1 cellular context compared by ENCODE assay signal in genomic region chr1:40665335-40666171, GRCh38.
TF ChIP-seq lines count a peak whose summit lies in the region.

RIMS3 (minus strand) TSS chr1:40665682; CDS start chr1:40641925, 23,757 bp downstream.

TF ChIP-seq in GM12878, 131 proteins besides CTCF, POLR2A, EP300 and RAD21 (continued from another document):
- TF ChIP-seq NR2F1 (conservative IDR thresholded peaks at IDR 0.05), result 0 out of 2 replicates have a peak, but pooled peaks have one; percentile 9
- no peak for TF ChIP-seq FOXK2 (IDR thresholded peaks at IDR 0.05)
- peak; percentile 17; the same call in 1 of the 2 replicates for TF ChIP-seq SMARCA5 (IDR thresholded peaks at IDR 0.05)
- TF ChIP-seq SMC3 (IDR thresholded peaks at IDR 0.05; ENCODE audit: borderline replicate concordance, low read length), result 0 out of 2 replicates have a peak, but pooled peaks have one; percentile 8
- TF ChIP-seq E4F1 (IDR thresholded peaks at IDR 0.05; ENCODE audit: borderline replicate concordance, partially characterized antibody), result no peak
- no peak for TF ChIP-seq WRNIP1 (IDR thresholded peaks at IDR 0.05; ENCODE audit: borderline replicate concordance, low read depth, low read length)
- no peak for TF ChIP-seq ZNF207 (IDR thresholded peaks at IDR 0.05; ENCODE audit: borderline replicate concordance)
- peak; percentile 42; the same call in 1 of the 2 replicates for TF ChIP-seq DPF2 (IDR thresholded peaks at IDR 0.05)
- no peak for TF ChIP-seq CREB1 (IDR thresholded peaks at IDR 0.05; ENCODE audit: low read depth)
- TF ChIP-seq IKZF1 (conservative IDR thresholded peaks at IDR 0.05), result peak; percentile 38; the same call in 1 of the 2 replicates
- TF ChIP-seq LARP7 (IDR thresholded peaks at IDR 0.05), result peak; percentile 63
- peak; percentile 59; the same call in 1 of the 2 replicates for TF ChIP-seq NKRF (conservative IDR thresholded peaks at IDR 0.05)
- TF ChIP-seq ZBTB4 (CRISPR knock-in tag; IDR thresholded peaks at IDR 0.05), result no peak
- no peak for TF ChIP-seq ZNF592 (IDR thresholded peaks at IDR 0.05)
- TF ChIP-seq NBN (IDR thresholded peaks at IDR 0.05), result peak; percentile 62; the same call in 1 of the 2 replicates
- no peak for TF ChIP-seq NRF1 (conservative IDR thresholded peaks at IDR 0.05; ENCODE audit: low read depth, low read length)
- no peak for TF ChIP-seq ZSCAN29 (IDR thresholded peaks at IDR 0.05)
- TF ChIP-seq ZBTB33 (IDR thresholded peaks at IDR 0.05), result no peak
- no peak for TF ChIP-seq SMAD5 (IDR thresholded peaks at IDR 0.05; ENCODE audit: low read depth)
- TF ChIP-seq HDAC2 (IDR thresholded peaks at IDR 0.05), result no peak
- TF ChIP-seq HDGF (IDR thresholded peaks at IDR 0.05), result no peak
- TF ChIP-seq ZNF687 (IDR thresholded peaks at IDR 0.05), result 0 out of 2 replicates have a peak, but pooled peaks have one; percentile 38
